In the genomic region with DNA sequence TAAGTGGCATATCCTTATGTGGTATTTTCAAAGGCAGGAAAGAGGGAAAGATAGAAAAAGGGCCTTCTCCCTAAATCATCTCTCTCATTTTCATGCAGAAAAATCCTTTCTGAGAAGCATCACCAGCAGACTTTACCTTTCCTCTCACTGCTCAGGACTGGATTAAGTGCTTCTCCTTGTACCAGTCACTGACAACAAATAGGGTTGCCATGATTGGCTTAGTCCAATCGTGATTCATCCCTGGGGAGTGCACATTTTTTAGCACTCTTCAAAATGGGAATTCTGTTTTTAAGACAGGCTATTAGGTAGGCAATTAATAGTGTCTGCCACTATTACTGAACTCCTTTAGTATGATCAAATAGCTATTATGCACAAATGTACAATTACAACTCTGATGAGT, we compare ENCODE assay signal across 18 cellular contexts.
DNase-seq lines count a peak whose midpoint lies in the region; ATAC-seq and TF ChIP-seq lines count a peak whose summit lies in the region.
"Had no signal": no experiment of that assay in that cellular context is flagged by ENCODE, and none has a peak within 500 bp of the region (broad histone marks: within the 10 kb centered on the region; RNA-seq: fewer than 3 reads in every experiment).

No MANE protein-coding gene starts in this region.

- H2AK5ac ChIP-seq in mesenchymal stem cell (ENCODE audit: low read length, severe bottlenecking): no peak overlapping the region

- no peak for ATAC-seq in right cardiac atrium
- ATAC-seq in GM19395 (IDR thresholded peaks at IDR 0.05; ENCODE audit: unreplicated experiment): no peak
- ATAC-seq in left colon: no peak
- ATAC-seq: K562 had no signal

- whole genome bisulfite sequencing in mesenchymal stem cell: no CpG with 5 or more reads among the region's 1 CpG
- WGBS in right cardiac atrium: 37% methylated on average over 1 of the region's 1 CpG

- H2BK15ac ChIP-seq in mesenchymal stem cell (ENCODE audit: low read depth, poor library complexity, severe bottlenecking): no peak overlapping the region

- H3K9me3 Mint-ChIP-seq in chondrocyte (ENCODE audit: low read depth): no peaks in the 10 kb centered on the region

- H3K4me1 Mint-ChIP-seq in chondrocyte (ENCODE audit: low read depth): peaks cover 27% of the 10 kb centered on the region

- no peak overlapping the region for H3K18ac ChIP-seq in mesenchymal stem cell (ENCODE audit: low read depth in 1 of 2, low read length in 2 of 2)

- H3K4ac ChIP-seq in mesenchymal stem cell (ENCODE audit: low read depth in 1 of 2, low read length in 2 of 2): no peak overlapping the region

- H4K91ac ChIP-seq in mesenchymal stem cell (ENCODE audit: low read length): no peak overlapping the region

- peaks cover 17% of the 10 kb centered on the region for H3K36me3 Mint-ChIP-seq in chondrocyte (ENCODE audit: low read depth)

- H4K8ac ChIP-seq in mesenchymal stem cell (ENCODE audit: low read length): no peak overlapping the region

- peaks cover 5 to 10% of the 10 kb centered on the region in 2 experiments for H3K36me3 ChIP-seq in mesenchymal stem cell (ENCODE audit: control insufficient read depth in 1 of 2, insufficient read depth in 2 of 2, low read depth in 1 of 2, low read length in 2 of 2)

- H2BK12ac ChIP-seq in mesenchymal stem cell (ENCODE audit: low read length in 2 of 2): no peak overlapping the region

- H3K4me3 ChIP-seq in mesenchymal stem cell (ENCODE audit: insufficient read depth in 1 of 2, low read depth in 1 of 2, low read length in 2 of 2): no peak overlapping the region
- H3K4me3 ChIP-seq in right cardiac atrium (ENCODE audit: low read length): no peak overlapping the region
- H3K4me3 ChIP-seq: K562, PC-9, SK-N-MC had no signal

- H3K9ac ChIP-seq in mesenchymal stem cell (ENCODE audit: low read length): no peak overlapping the region

- no peak overlapping the region for H2AFZ ChIP-seq in mesenchymal stem cell (ENCODE audit: low read depth, low read length)
- H2AFZ ChIP-seq: PC-9 had no signal

- H3K27me3 ChIP-seq in mesenchymal stem cell (ENCODE audit: control insufficient read depth in 1 of 2, insufficient read depth in 1 of 2, low read length in 2 of 2) (no peaks in the 10 kb centered on the region), right cardiac atrium (ENCODE audit: control insufficient read depth, insufficient read depth) (no peaks in the 10 kb centered on the region)

- H3K4me1 ChIP-seq in mesenchymal stem cell (ENCODE audit: control insufficient read depth, insufficient read depth, low read depth, low read length) (no peaks in the 10 kb centered on the region), right cardiac atrium (ENCODE audit: control insufficient read depth, insufficient read depth, low read length) (peaks cover 2% of the 10 kb centered on the region)

- no peak overlapping the region for H3K4me2 ChIP-seq in mesenchymal stem cell (ENCODE audit: low read length, poor library complexity, severe bottlenecking)
- H3K4me2 ChIP-seq: PC-9 had no signal

- peak overlapping the region; percentile 79 for H3K27ac Mint-ChIP-seq in chondrocyte (ENCODE audit: unreplicated experiment)

- no peak overlapping the region for H2BK5ac ChIP-seq in mesenchymal stem cell (ENCODE audit: low read depth, low read length, poor library complexity, severe bottlenecking)

- DNase-seq in EL: peak; percentile 10
- DNase-seq in NCI-H226: peak; percentile 57
- no peak for DNase-seq in chondrocyte (ENCODE audit: low spot score)
- peak; percentile 14 for DNase-seq in mesenchymal stem cell
- no peak for DNase-seq in right cardiac atrium
- DNase-seq in left colon: no peak
- no peak for DNase-seq in stimulated activated CD4-positive, alpha-beta T cell treated with anti-CD3 and anti-CD28 coated beads, Interleukin-4, amount 100 ng/mL, for 1 hour
- DNase-seq: C1 segment of cervical spinal cord, DMS 273 treated with DMSO at 0.1 percent for 48 hours, HCEC 1CT, NCI-H1048, NCI-H146, NCI-H2081 treated with DMSO at 0.1 percent for 48 hours, NCI-H510A treated with DMSO at 0.1 percent for 48 hours, PC-9 had no signal

- H3K4me3 Mint-ChIP-seq in chondrocyte (ENCODE audit: unreplicated experiment): no peak overlapping the region

- H3K27ac ChIP-seq in mesenchymal stem cell (ENCODE audit: low read length, poor library complexity, severe bottlenecking): no peak overlapping the region
- no peak overlapping the region for H3K27ac ChIP-seq in right cardiac atrium (ENCODE audit: low read length)
- H3K27ac ChIP-seq: PC-9, SK-N-MC had no signal

- intact Hi-C loops in right cardiac atrium (cut with DNase I) (no loop called here), left colon (cut with DNase I, micrococcal nuclease) (no loop called here)

- no peaks in the 10 kb centered on the region for H3K9me3 ChIP-seq in mesenchymal stem cell (ENCODE audit: control insufficient read depth, low read length)
- no peaks in the 10 kb centered on the region for H3K9me3 ChIP-seq in right cardiac atrium (ENCODE audit: control insufficient read depth, low read length)

- H3K23ac ChIP-seq in mesenchymal stem cell (ENCODE audit: low read length in 2 of 2): no peak overlapping the region

- TF ChIP-seq CTCF in chondrocyte (IDR thresholded peaks at IDR 0.05): no peak

- no peak overlapping the region for H2BK120ac ChIP-seq in mesenchymal stem cell (ENCODE audit: low read depth, low read length)

- H3K14ac ChIP-seq in mesenchymal stem cell (ENCODE audit: low read length in 2 of 2): no peak overlapping the region

- peaks cover 4% of the 10 kb centered on the region for H3K79me1 ChIP-seq in mesenchymal stem cell (replicated peaks; ENCODE audit: low read length, poor library complexity, severe bottlenecking)

- no peaks in the 10 kb centered on the region for H3K27me3 Mint-ChIP-seq in chondrocyte (ENCODE audit: low read depth)

Comparison
In these comparisons a context has a peak if more than half of its experiments do, and no peak if none do; other contexts are left out.
1. DNase-seq: peak in EL (single experiment), NCI-H226 (single experiment) and mesenchymal stem cell (single experiment); none in chondrocyte (single experiment), right cardiac atrium (0 of 3), left colon (0 of 2) and stimulated activated CD4-positive, alpha-beta T cell treated with anti-CD3 and anti-CD28 coated beads, Interleukin-4, amount 100 ng/mL, for 1 hour (single experiment).